7 cellular contexts compared by ENCODE assay signal in genomic region chr1:173122958-173123852, GRCh38.
DNase-seq lines count a peak whose midpoint lies in the region; ATAC-seq, FAIRE-seq and TF ChIP-seq lines count a peak whose summit lies in the region.

No MANE protein-coding gene starts in this region.

- peak overlapping the region; percentile 95 for H2BK120ac ChIP-seq in H9 (ENCODE audit: low read depth, low read length, poor library complexity, severe bottlenecking)

- H3K4me3 Mint-ChIP-seq in H9 (peak overlapping the region; percentile 7 to 28; a peak in 2 of 5 replicates), mesothelial cell of epicardium (peak overlapping the region; percentile 33)

- ATAC-seq in upper lobe of left lung (ENCODE audit: low FRiP score in 2 of 2) (peak; percentile 85 to 94), HG02623 (IDR thresholded peaks at IDR 0.05; ENCODE audit: unreplicated experiment) (no peak), GM21737 (IDR thresholded peaks at IDR 0.05; ENCODE audit: unreplicated experiment) (no peak)

- H2AK5ac ChIP-seq in H9 (ENCODE audit: insufficient read length, low read length): no peak overlapping the region

- no peaks in the 10 kb centered on the region for H3K79me2 ChIP-seq in H9 (ENCODE audit: insufficient read depth, low read length)

- no peak overlapping the region for H3K56ac ChIP-seq in H9 (ENCODE audit: insufficient read length, low read depth, low read length)

- FAIRE-seq in RCC 7860 (lab: Jason Lieb, UNC): no peak

- H3K27ac ChIP-seq in H9 (ENCODE audit: insufficient read length, low read depth, low read length) (peak overlapping the region; percentile 43), esophagus (ENCODE audit: low read depth in 2 of 2, low read length in 1 of 2) (peak overlapping the region; percentile 86 to 96), upper lobe of left lung (peak overlapping the region; percentile 76 to 82 (median 80))

- no peaks in the 10 kb centered on the region for H3K9me3 Mint-ChIP-seq in H9
- H3K9me3 Mint-ChIP-seq in mesothelial cell of epicardium: no peaks in the 10 kb centered on the region

- H2AFZ ChIP-seq in H9 (ENCODE audit: low read length): peak overlapping the region; percentile 49

- H2BK15ac ChIP-seq in H9 (ENCODE audit: low read depth, low read length): no peak overlapping the region

- no peak overlapping the region for H3K4ac ChIP-seq in H9 (ENCODE audit: low read depth, low read length)

- no peak overlapping the region for H4K8ac ChIP-seq in H9 (replicated peaks; ENCODE audit: insufficient read length, low read depth, low read length)

- H3K27me3 Mint-ChIP-seq in H9 (ENCODE audit: low read depth): no peaks in the 10 kb centered on the region
- no peaks in the 10 kb centered on the region for H3K27me3 Mint-ChIP-seq in mesothelial cell of epicardium (ENCODE audit: low read depth)

- H3T11ph ChIP-seq in H9 (ENCODE audit: low read length): no peak overlapping the region

- peak overlapping the region; percentile 84 to 93 (median 86) for H3K27ac Mint-ChIP-seq in H9
- peak overlapping the region; percentile 95 for H3K27ac Mint-ChIP-seq in mesothelial cell of epicardium

- no CpG with 5 or more reads among the region's 12 CpGs for WGBS in H9 (ENCODE audit: extremely low coverage, insufficient read length, low lambda C conversion rate)
- 18 to 20% methylated on average over 12 of the region's 12 CpGs for WGBS in esophagus, 2 donors
- WGBS in upper lobe of left lung, 2 donors: 14 to 21% methylated on average over 11 to 12 of the region's 12 CpGs

- TF ChIP-seq POLR2A in upper lobe of left lung (IDR thresholded peaks at IDR 0.05): peak in 1 of 4 donors; percentile 28

- H3K36me3 Mint-ChIP-seq in H9 (ENCODE audit: insufficient read depth in 1 of 3, low read depth in 3 of 3) (no peaks in the 10 kb centered on the region), mesothelial cell of epicardium (no peaks in the 10 kb centered on the region)

- H4K5ac ChIP-seq in H9 (ENCODE audit: insufficient read length, low read depth, low read length): no peak overlapping the region

- H3K4me1 Mint-ChIP-seq in H9: peaks cover 30 to 33% of the 10 kb centered on the region in 2 experiments
- H3K4me1 Mint-ChIP-seq in mesothelial cell of epicardium: peaks cover 23% of the 10 kb centered on the region

- H3K18ac ChIP-seq in H9 (ENCODE audit: insufficient read length, low read depth, low read length): peak overlapping the region; percentile 76

- no peak overlapping the region; the same call in 1 of the 2 replicates for H3K14ac ChIP-seq in H9 (ENCODE audit: insufficient read depth, low read length)

- H3K9me3 ChIP-seq in H9 (ENCODE audit: control insufficient read depth, low read depth, low read length) (no peaks in the 10 kb centered on the region), esophagus (ENCODE audit: control insufficient read depth in 2 of 2, insufficient read depth in 1 of 2, low read depth in 1 of 2, low read length in 1 of 2) (no peaks in the 10 kb centered on the region), upper lobe of left lung (no peaks in the 10 kb centered on the region)

- H3K4me1 ChIP-seq in H9 (ENCODE audit: insufficient read depth, low read length) (peaks cover 6% of the 10 kb centered on the region; the same call in 1 of the 2 replicates), esophagus (ENCODE audit: control insufficient read depth in 2 of 2, insufficient read depth in 2 of 2, low read length in 1 of 2) (no peaks in the 10 kb centered on the region), upper lobe of left lung (peaks cover 16 to 20% (median 18%) of the 10 kb centered on the region in 4 donors)

- no peak overlapping the region for H4K91ac ChIP-seq in H9 (ENCODE audit: insufficient read length, low read depth, low read length)

- no peak overlapping the region for H3K23ac ChIP-seq in H9 (ENCODE audit: insufficient read length, low read depth, low read length)

- DNase-seq in H9 (peak; percentile 58), RCC 7860 (ENCODE audit: low spot score) (peak; percentile 41), mesothelial cell of epicardium (ENCODE audit: low spot score in 2 of 2, unreplicated experiment in 2 of 2) (peak in 1 of 2 experiments; percentile 50), upper lobe of left lung (peak in 1 of 2 donors; percentile 81)

- no peak overlapping the region for H3K9ac ChIP-seq in H9 (ENCODE audit: extremely low read depth, insufficient read length, low read length)

- H3K79me1 ChIP-seq in H9 (ENCODE audit: insufficient read depth, low read depth, low read length, poor library complexity, severe bottlenecking): no peaks in the 10 kb centered on the region

- no peak overlapping the region for H3K4me2 ChIP-seq in H9 (ENCODE audit: insufficient read depth, insufficient read length, low read length)

- peak in 2 of 4 donors; percentile 4 to 56 for TF ChIP-seq EP300 in upper lobe of left lung (IDR thresholded peaks at IDR 0.05)

- no peaks in the 10 kb centered on the region for H3K23me2 ChIP-seq in H9 (ENCODE audit: insufficient read length, low read depth, low read length, poor library complexity, severe bottlenecking)

- no peak overlapping the region for H2BK20ac ChIP-seq in H9 (ENCODE audit: low read depth, low read length, poor library complexity, severe bottlenecking)

- no peak for TF ChIP-seq CTCF in H9 (conservative IDR thresholded peaks at IDR 0.05)
- TF ChIP-seq CTCF in mesothelial cell of epicardium (IDR thresholded peaks at IDR 0.05; ENCODE audit: unreplicated experiment): no peak
- no peak for TF ChIP-seq CTCF in upper lobe of left lung (IDR thresholded peaks at IDR 0.05)

- no peaks in the 10 kb centered on the region for H4K20me1 ChIP-seq in H9 (ENCODE audit: control insufficient read depth, insufficient read depth, insufficient read length)

- H2BK5ac ChIP-seq in H9 (ENCODE audit: insufficient read length, low read length): no peak overlapping the region

- no peaks in the 10 kb centered on the region for H3K27me3 ChIP-seq in H9 (ENCODE audit: insufficient read depth, low read length)
- H3K27me3 ChIP-seq in esophagus (ENCODE audit: control insufficient read depth in 1 of 2, insufficient read depth in 2 of 2, low read length in 2 of 2): no peaks in the 10 kb centered on the region
- H3K27me3 ChIP-seq in upper lobe of left lung: no peaks in the 10 kb centered on the region

- H3K36me3 ChIP-seq in esophagus (ENCODE audit: control insufficient read depth in 2 of 2, insufficient read depth in 2 of 2, low read length in 1 of 2) (no peaks in the 10 kb centered on the region), upper lobe of left lung (no peaks in the 10 kb centered on the region)

- H3K4me3 ChIP-seq in esophagus (ENCODE audit: low read depth in 1 of 2, low read length in 2 of 2) (peak overlapping the region in 1 of 2 donors; percentile 24), upper lobe of left lung (peak overlapping the region in 3 of 4 donors; percentile 12 to 28 (median 27))

- H2BK12ac ChIP-seq in H9 (ENCODE audit: insufficient read length, low read depth, low read length): no peak overlapping the region

Comparison
In these comparisons a context has a peak if more than half of its experiments do, and no peak if none do; other contexts are left out.
1. ATAC-seq: peak in upper lobe of left lung (2 of 2); none in HG02623 (single experiment) and GM21737 (single experiment).
2. Peak in every context shown above with its lines, with median percentiles within 50 percentile points of each other: H3K27ac ChIP-seq.